In genomic region chr12:14928946-14929345, GRCh38 we compare ENCODE assay signal across 13 cellular contexts. TPM values are rescaled to one million over a fixed set of nuclear protein-coding genes. Genes with fewer than 3 reads are reported as not detected.
A peak's percentile ranks its signal among the peaks of the same experiment; 100 is the strongest.
DNase-seq lines count a peak whose midpoint lies in the region; ATAC-seq and TF ChIP-seq lines count a peak whose summit lies in the region.
"Had no signal": no experiment of that assay in that cellular context is flagged by ENCODE, and none has a peak within 500 bp of the region (broad histone marks: within the 10 kb centered on the region; RNA-seq: fewer than 3 reads in every experiment).

No MANE protein-coding gene starts in this region.

- DNase-seq in EH (ENCODE audit: low read depth) (peak; percentile 75), PC-3 (peak; percentile 89), esophagus muscularis mucosa (ENCODE audit: extremely low spot score) (no peak), neural crest cell (ENCODE audit: low read depth, low spot score) (no peak), DMS114 treated with DMSO at 0.1 percent for 48 hours (lab: John Stamatoyannopoulos, UW; ENCODE audit: unreplicated experiment) (no peak), GM19238 (ENCODE audit: insufficient read length, low spot score) (no peak)
- DNase-seq in stimulated activated effector memory CD8-positive, alpha-beta T cell treated with anti-CD3 and anti-CD28 coated beads, Interleukin-12 subunit alpha, Interleukin-12 subunit beta, amount 100 ng/mL, for 72 hours (ENCODE audit: low spot score in 2 of 2) = no peak
- no peak for DNase-seq in activated CD8-positive, alpha-beta memory T cell treated with anti-CD3 and anti-CD28 coated beads, Interleukin-2, amount 50 U/mL, for 4 hours
- DNase-seq: activated CD4-positive, alpha-beta T cell treated with anti-CD3 and anti-CD28 coated beads, Interleukin-2, amount 50 U/mL, for 4 hours; activated naive CD4-positive, alpha-beta T cell treated with anti-CD3 and anti-CD28 coated beads, Interleukin-2, amount 50 U/mL, for 16 hours; Kasumi-1; NCI-H524 treated with DMSO at 0.1 percent for 48 hours had no signal

- no peak overlapping the region for H3K9ac ChIP-seq in PC-3 (ENCODE audit: low read length)

- H3K27ac Mint-ChIP-seq in neural crest cell (ENCODE audit: unreplicated experiment) = peak overlapping the region; percentile 2
- H3K27ac Mint-ChIP-seq in stimulated activated effector memory CD8-positive, alpha-beta T cell treated with anti-CD3 and anti-CD28 coated beads, Interleukin-12 subunit alpha, Interleukin-12 subunit beta, amount 100 ng/mL, for 72 hours = no peak overlapping the region

- no peaks in the 10 kb centered on the region for H3K36me3 Mint-ChIP-seq in neural crest cell (ENCODE audit: low read depth)
- peaks cover 34% of the 10 kb centered on the region for H3K36me3 Mint-ChIP-seq in stimulated activated effector memory CD8-positive, alpha-beta T cell treated with anti-CD3 and anti-CD28 coated beads, Interleukin-12 subunit alpha, Interleukin-12 subunit beta, amount 100 ng/mL, for 72 hours

- no peak overlapping the region for H3K27ac ChIP-seq in PC-3 (ENCODE audit: low read length)
- peak overlapping the region; percentile 44 to 66 (median 64) for H3K27ac ChIP-seq in esophagus muscularis mucosa (replicated peaks in 1 of 4)

- no peaks in the 10 kb centered on the region for H3K9me3 ChIP-seq in PC-3 (ENCODE audit: low read length)
- H3K9me3 ChIP-seq in esophagus muscularis mucosa = no peaks in the 10 kb centered on the region

- no peaks in the 10 kb centered on the region for H3K36me3 ChIP-seq in PC-3 (ENCODE audit: low read depth, low read length)
- no peaks in the 10 kb centered on the region for H3K36me3 ChIP-seq in esophagus muscularis mucosa

- no peak overlapping the region for H3K4me3 Mint-ChIP-seq in neural crest cell
- H3K4me3 Mint-ChIP-seq in stimulated activated effector memory CD8-positive, alpha-beta T cell treated with anti-CD3 and anti-CD28 coated beads, Interleukin-12 subunit alpha, Interleukin-12 subunit beta, amount 100 ng/mL, for 72 hours = no peak overlapping the region

- H3K27me3 ChIP-seq in PC-3 (ENCODE audit: low read length) = no peaks in the 10 kb centered on the region
- H3K27me3 ChIP-seq in esophagus muscularis mucosa = no peaks in the 10 kb centered on the region

- H3K4me1 ChIP-seq in PC-3 (ENCODE audit: insufficient read depth, low read length) = peaks cover 53% of the 10 kb centered on the region
- peaks cover 12 to 40% (median 33%) of the 10 kb centered on the region in 4 donors for H3K4me1 ChIP-seq in esophagus muscularis mucosa

- 32% methylated on average over 3 of the region's 3 CpGs for WGBS in esophagus muscularis mucosa

- no peaks in the 10 kb centered on the region for H3K27me3 Mint-ChIP-seq in neural crest cell (ENCODE audit: low read depth)

- TF ChIP-seq CTCF in PC-3 (conservative IDR thresholded peaks at IDR 0.05; ENCODE audit: low read depth, low read length) (no peak), esophagus muscularis mucosa (IDR thresholded peaks at IDR 0.05) (no peak), neural crest cell (conservative IDR thresholded peaks at IDR 0.05) (no peak)

- CTCF ChIA-PET in PC-3 (lab: Charles Lee) = interaction anchor here (0.7 kb wide), 1 partner anchor 10 kb away, joined by 8 read pairs; no protein-coding TSS in a partner anchor

- no peaks in the 10 kb centered on the region for H3K79me2 ChIP-seq in PC-3 (ENCODE audit: low read length)

- no TSS peak for BruUV-seq in PC-3 (replicated peaks; lab: Mats Ljungman, UMichigan)

- H3K9me3 Mint-ChIP-seq in neural crest cell = peaks cover under 1% of the 10 kb centered on the region
- no peaks in the 10 kb centered on the region for H3K9me3 Mint-ChIP-seq in stimulated activated effector memory CD8-positive, alpha-beta T cell treated with anti-CD3 and anti-CD28 coated beads, Interleukin-12 subunit alpha, Interleukin-12 subunit beta, amount 100 ng/mL, for 72 hours

- no peaks in the 10 kb centered on the region for H3F3A ChIP-seq in PC-3 (ENCODE audit: low read length, unreplicated experiment)

- peak overlapping the region; percentile 80 for H3K4me2 ChIP-seq in PC-3 (ENCODE audit: low read length)

- POLR2A ChIA-PET in PC-3 (lab: Charles Lee; ENCODE audit: unreplicated experiment) = no interaction called here

- no peaks in the 10 kb centered on the region for H4K20me1 ChIP-seq in PC-3 (ENCODE audit: low read length)

- peak; percentile 55 for ATAC-seq in PC-3
- ATAC-seq in stimulated activated effector memory CD8-positive, alpha-beta T cell treated with anti-CD3 and anti-CD28 coated beads, Interleukin-12 subunit alpha, Interleukin-12 subunit beta, amount 100 ng/mL, for 72 hours = no peak

- no peak for TF ChIP-seq POLR2A in esophagus muscularis mucosa (IDR thresholded peaks at IDR 0.05; ENCODE audit: low read depth)

- H3K4me3 ChIP-seq in PC-3 (ENCODE audit: low read length) (peak overlapping the region; percentile 42; the same call in 1 of the 2 replicates), esophagus muscularis mucosa (peak overlapping the region in 1 of 4 donors; percentile 34)

- H3K4me1 Mint-ChIP-seq in neural crest cell = peaks cover 8% of the 10 kb centered on the region
- H3K4me1 Mint-ChIP-seq in stimulated activated effector memory CD8-positive, alpha-beta T cell treated with anti-CD3 and anti-CD28 coated beads, Interleukin-12 subunit alpha, Interleukin-12 subunit beta, amount 100 ng/mL, for 72 hours = peaks cover 5% of the 10 kb centered on the region

- no peaks in the 10 kb centered on the region for H3K9me2 ChIP-seq in PC-3 (replicated peaks; ENCODE audit: low read length)

- intact Hi-C loops in PC-3 (cut with micrococcal nuclease) = no loop called here
- intact Hi-C loops in esophagus muscularis mucosa (cut with DNase I) = no loop called here

- no peak overlapping the region for H2AFZ ChIP-seq in PC-3 (ENCODE audit: low read length)

- no peak for TF ChIP-seq EP300 in esophagus muscularis mucosa (IDR thresholded peaks at IDR 0.05)

RNA-seq across cellular contexts. Expression of gene ERP27, which starts 9.4 kb away (rescaled TPM):
- total RNA-seq in PC-3 (2014; rRNA removed) (not detected in 2 replicates), esophagus muscularis mucosa (1 to 10 TPM in 1 of 4 donors, under 1 TPM in 2, not detected in 1; 0.33 to 1.0 (median 0.58) TPM), neural crest cell (not detected in 2 replicates)

RNA-seq across cellular contexts. Expression of gene ARHGDIB, which starts 32.5 kb away (rescaled TPM):
- total RNA-seq in PC-3 (2014; rRNA removed) = 10.4 and 12.4 TPM in 2 replicates
- total RNA-seq in esophagus muscularis mucosa = 100 to 1,000 TPM in 2 of 4 donors, 10 to 100 TPM in 2; 43.6 to 123 (median 84.5) TPM
- 1.2 and 1.5 TPM in 2 replicates for total RNA-seq in neural crest cell

RNA-seq across cellular contexts. Expression of gene MGP, which starts 43.3 kb away (rescaled TPM):
- total RNA-seq in PC-3 (2014; rRNA removed) (0.22 and 2.1 TPM in 2 replicates), esophagus muscularis mucosa (100 to 1,000 TPM; 604 to 929 (median 711) TPM), neural crest cell (not detected in 2 replicates)

RNA-seq across cellular contexts. Expression of gene PDE6H, which starts 43.9 kb away (rescaled TPM):
- total RNA-seq in PC-3 (2014; rRNA removed) = not detected in 2 replicates
- total RNA-seq in esophagus muscularis mucosa = not detected
- not detected in 2 replicates for total RNA-seq in neural crest cell
- total RNA-seq: subcutaneous adipose tissue had no signal

Comparison
In these comparisons a context has a peak if more than half of its experiments do, and no peak if none do; other contexts are left out.
1. DNase-seq: peak in EH (single experiment) and PC-3 (single experiment); none in esophagus muscularis mucosa (single experiment), neural crest cell (single experiment), stimulated activated effector memory CD8-positive, alpha-beta T cell treated with anti-CD3 and anti-CD28 coated beads, Interleukin-12 subunit alpha, Interleukin-12 subunit beta, amount 100 ng/mL, for 72 hours (0 of 2), activated CD8-positive, alpha-beta memory T cell treated with anti-CD3 and anti-CD28 coated beads, Interleukin-2, amount 50 U/mL, for 4 hours (single experiment), DMS114 treated with DMSO at 0.1 percent for 48 hours (single experiment) and GM19238 (single experiment).
2. RNA of gene MGP, which starts 43.3 kb away (total RNA-seq): 604 to 929 TPM in esophagus muscularis mucosa; 0.22 to 2.1 TPM in PC-3 and not detected in neural crest cell; every median in the first group is over 100 times any median in the second.